ENCODE assay signal across 1 cellular context in the genomic region with DNA sequence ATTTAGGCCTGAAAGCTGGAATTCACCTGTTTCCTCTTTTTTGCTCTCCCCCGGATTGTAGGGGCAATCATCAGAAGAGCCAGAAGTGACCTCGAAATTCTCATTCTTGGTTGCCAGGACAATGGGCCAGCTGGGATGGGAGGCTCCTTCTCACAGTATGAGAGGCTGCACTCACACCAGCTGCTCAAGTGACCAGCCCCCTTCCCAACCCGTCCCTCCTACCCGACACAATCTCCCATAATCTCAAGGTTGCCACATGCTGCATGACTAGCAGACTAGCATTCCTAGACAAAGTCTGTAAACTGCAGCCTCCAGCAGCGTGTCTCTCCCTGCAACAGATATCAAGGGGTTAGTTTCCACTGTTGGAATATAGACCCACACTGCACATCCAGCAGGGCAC.
TF ChIP-seq lines count a peak whose summit lies in the region.

No MANE protein-coding gene starts in this region.

TF ChIP-seq in HepG2, 621 proteins besides CTCF, POLR2A, EP300 and RAD21 (continued from another document):
- TF ChIP-seq, protein P1, sequence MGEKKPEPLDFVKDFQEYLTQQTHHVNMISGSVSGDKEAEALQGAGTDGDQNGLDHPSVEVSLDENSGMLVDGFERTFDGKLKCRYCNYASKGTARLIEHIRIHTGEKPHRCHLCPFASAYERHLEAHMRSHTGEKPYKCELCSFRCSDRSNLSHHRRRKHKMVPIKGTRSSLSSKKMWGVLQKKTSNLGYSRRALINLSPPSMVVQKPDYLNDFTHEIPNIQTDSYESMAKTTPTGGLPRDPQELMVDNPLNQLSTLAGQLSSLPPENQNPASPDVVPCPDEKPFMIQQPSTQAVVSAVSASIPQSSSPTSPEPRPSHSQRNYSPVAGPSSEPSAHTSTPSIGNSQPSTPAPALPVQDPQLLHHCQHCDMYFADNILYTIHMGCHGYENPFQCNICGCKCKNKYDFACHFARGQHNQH (CRISPR knock-in tag; IDR thresholded peaks at IDR 0.05), result no peak
- TF ChIP-seq RFXAP (CRISPR knock-in tag; IDR thresholded peaks at IDR 0.05; ENCODE audit: borderline replicate concordance) (no peak), CENPX (CRISPR knock-in tag; IDR thresholded peaks at IDR 0.05) (no peak), SIX1 (CRISPR knock-in tag; IDR thresholded peaks at IDR 0.05; ENCODE audit: borderline replicate concordance) (no peak), RAD51 (IDR thresholded peaks at IDR 0.05; ENCODE audit: borderline replicate concordance) (no peak)
